ENCODE assay signal across 22 cellular contexts in the genomic region with DNA sequence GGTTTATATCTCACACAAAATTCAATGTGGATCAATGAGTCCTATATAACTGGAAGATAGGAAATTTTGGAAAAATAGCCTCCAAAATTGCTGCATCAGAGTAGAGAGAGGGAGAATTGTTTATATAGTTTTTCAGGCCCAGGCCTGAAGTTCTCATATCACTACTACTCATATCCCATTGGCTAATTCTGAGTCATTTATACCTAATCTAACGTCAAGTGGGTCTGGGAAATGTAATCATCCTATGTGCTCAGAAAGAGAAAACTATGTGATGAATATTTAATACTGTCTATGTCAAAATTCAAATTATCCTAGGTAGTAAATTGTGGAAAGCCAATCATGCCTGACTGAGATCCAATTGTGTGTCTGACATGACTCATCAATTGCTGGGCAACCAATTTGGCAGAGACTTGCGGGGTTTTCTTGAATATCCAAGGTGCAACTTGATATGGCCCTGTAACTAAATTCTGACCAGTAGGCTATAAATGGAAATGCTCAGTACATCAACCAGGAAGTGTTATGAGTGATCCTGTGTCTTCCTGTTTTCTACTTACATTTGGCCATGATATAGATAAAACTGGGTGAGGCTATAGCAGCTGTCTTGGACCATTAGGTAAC.
DNase-seq lines count a peak whose midpoint lies in the region; ATAC-seq and TF ChIP-seq lines count a peak whose summit lies in the region.
"Had no signal": no experiment of that assay in that cellular context is flagged by ENCODE, and none has a peak within 500 bp of the region (broad histone marks: within the 10 kb centered on the region; RNA-seq: fewer than 3 reads in every experiment).

No MANE protein-coding gene starts in this region.

- DNase-seq in A673 (ENCODE audit: low spot score) (peak; percentile 15), HT-29 (ENCODE audit: low spot score) (peak; percentile 4), RWPE2 (ENCODE audit: low spot score) (no peak), fibroblast of gingiva (ENCODE audit: low read depth) (peak; percentile 55), NCI-H510A (lab: John Stamatoyannopoulos, UW) (no peak), COLO668 (lab: John Stamatoyannopoulos, UW; ENCODE audit: unreplicated experiment) (no peak)
- DNase-seq in stimulated activated CD4-positive, alpha-beta T cell treated with anti-CD3 and anti-CD28 coated beads, Interleukin-1b, Interleukin-23, amount 100 ng/mL, for 48 hours, result no peak
- DNase-seq in stimulated activated CD4-positive, alpha-beta T cell treated with anti-CD3 and anti-CD28 coated beads, Interleukin-4, amount 100 ng/mL, for 24 hours, result no peak
- DNase-seq: activated CD4-positive, alpha-beta T cell treated with anti-CD3 and anti-CD28 coated beads, Interleukin-2, amount 10 ng/mL, durations not matched to agents 24 days and 14 days; activated naive CD4-positive, alpha-beta T cell treated with anti-CD3 and anti-CD28 coated beads, Interleukin-2, amount 50 U/mL, for 16 hours; Caco-2; effector memory CD4-positive, alpha-beta T cell; foreskin melanocyte; HFFc6; lower lobe of right lung; naive thymus-derived CD8-positive, alpha-beta T cell; NCI-H1436 treated with DMSO at 0.1 percent for 48 hours; NCI-H748 treated with DMSO at 0.1 percent for 48 hours; stimulated activated naive CD8-positive, alpha-beta T cell treated with anti-CD3 and anti-CD28 coated beads, Interleukin-15, Interleukin-2, amounts not matched to agents 100 U/mL and 50 U/mL, for 24 hours; uterus had no signal

- ATAC-seq in RWPE2 (ENCODE audit: low read depth), result peak; percentile 70
- ATAC-seq: K562; lower lobe of right lung; naive thymus-derived CD8-positive, alpha-beta T cell; stimulated activated naive CD8-positive, alpha-beta T cell treated with anti-CD3 and anti-CD28 coated beads, Interleukin-15, Interleukin-2, amounts not matched to agents 100 U/mL and 50 U/mL, for 24 hours had no signal

- no peaks in the 10 kb centered on the region for H3K4me1 ChIP-seq in A673 (ENCODE audit: insufficient read depth, low read length, poor library complexity, severe bottlenecking)
- H3K4me1 ChIP-seq in RWPE2 (ENCODE audit: insufficient read depth, poor library complexity, severe bottlenecking), result no peaks in the 10 kb centered on the region
- H3K4me1 ChIP-seq: Caco-2, lower lobe of right lung, uterus had no signal

- POLR2A ChIA-PET in A673 (lab: Charles Lee; ENCODE audit: low non-redundant PET), result no interaction called here

- TF ChIP-seq CTCF in A673 (conservative IDR thresholded peaks at IDR 0.05; ENCODE audit: low read depth, low read length) (no peak), RWPE2 (IDR thresholded peaks at IDR 0.05; ENCODE audit: poor library complexity, severe bottlenecking) (no peak)

- H3K36me3 ChIP-seq in A673 (ENCODE audit: insufficient read depth, low read length, poor library complexity, severe bottlenecking), result no peaks in the 10 kb centered on the region
- H3K36me3 ChIP-seq in RWPE2 (ENCODE audit: low read depth), result no peaks in the 10 kb centered on the region
- H3K36me3 ChIP-seq: cardiac muscle cell, lower lobe of right lung, uterus had no signal

- H3K27ac ChIP-seq in A673 (ENCODE audit: low read depth, low read length, poor library complexity, severe bottlenecking) (no peak overlapping the region), RWPE2 (ENCODE audit: poor library complexity, severe bottlenecking) (no peak overlapping the region)
- H3K27ac ChIP-seq: cardiac muscle cell, lower lobe of right lung, uterus had no signal

- intact Hi-C loops in A673 (cut with micrococcal nuclease; ENCODE audit: unreplicated experiment), result no loop called here

- H3K9me3 ChIP-seq in A673 (ENCODE audit: low read depth, low read length, poor library complexity, severe bottlenecking) (no peaks in the 10 kb centered on the region), RWPE2 (ENCODE audit: severe bottlenecking) (no peaks in the 10 kb centered on the region)
- H3K9me3 ChIP-seq: Caco-2, lower lobe of right lung, uterus had no signal

- H3K27me3 ChIP-seq in A673 (replicated peaks; ENCODE audit: insufficient read depth, low read depth, low read length, poor library complexity) (no peaks in the 10 kb centered on the region), RWPE2 (ENCODE audit: insufficient read depth, poor library complexity, severe bottlenecking) (no peaks in the 10 kb centered on the region)
- H3K27me3 ChIP-seq: cardiac muscle cell, uterus had no signal

- BruUV-seq in A673 (replicated peaks; lab: Mats Ljungman, UMichigan), result no TSS peak

- no peak overlapping the region for H3K4me3 ChIP-seq in A673 (ENCODE audit: low read depth, low read length, poor library complexity, severe bottlenecking)
- H3K4me3 ChIP-seq in RWPE2 (ENCODE audit: severe bottlenecking), result no peak overlapping the region
- H3K4me3 ChIP-seq: cardiac muscle cell, K562, lower lobe of right lung, uterus had no signal

- CTCF ChIA-PET in A673 (lab: Charles Lee), result no interaction called here

Comparison
In these comparisons a context has a peak if more than half of its experiments do, and no peak if none do; other contexts are left out.
1. DNase-seq: peak in A673 (single experiment), HT-29 (single experiment) and fibroblast of gingiva (single experiment); none in RWPE2 (single experiment), NCI-H510A (single experiment), stimulated activated CD4-positive, alpha-beta T cell treated with anti-CD3 and anti-CD28 coated beads, Interleukin-1b, Interleukin-23, amount 100 ng/mL, for 48 hours (single experiment), stimulated activated CD4-positive, alpha-beta T cell treated with anti-CD3 and anti-CD28 coated beads, Interleukin-4, amount 100 ng/mL, for 24 hours (single experiment) and COLO668 (single experiment).